In the genomic region with DNA sequence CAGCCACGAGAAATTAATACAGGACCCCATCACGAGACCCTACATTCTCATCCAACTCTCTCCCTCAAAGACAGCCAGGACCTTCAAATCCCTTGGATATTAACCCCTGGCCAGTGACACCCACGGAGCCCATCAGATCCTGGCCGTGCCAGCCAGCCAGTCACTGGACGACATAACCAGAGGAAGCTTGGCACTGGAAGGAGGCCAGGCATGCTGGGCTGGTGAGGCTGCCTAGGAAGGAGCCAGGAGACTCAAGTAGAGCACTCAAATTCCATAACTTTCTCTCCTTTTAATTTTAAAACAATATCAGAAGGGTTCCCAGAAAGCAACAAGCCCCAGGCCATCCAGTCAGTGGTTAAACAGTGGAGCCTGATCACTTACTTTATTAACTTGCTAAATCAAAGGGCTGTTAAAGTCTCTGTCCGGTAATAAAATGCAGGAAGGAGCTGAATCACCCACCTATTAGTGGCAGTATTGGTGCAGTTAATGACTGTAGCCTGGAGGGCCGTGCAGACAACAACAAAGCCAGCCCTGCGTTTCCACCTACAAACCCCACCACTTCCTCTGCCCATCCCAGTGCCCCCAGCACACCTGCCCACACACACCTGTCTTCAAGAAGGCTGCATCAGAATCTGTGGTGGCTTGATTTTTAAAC, we compare ENCODE assay signal across 1 cellular context.
TF ChIP-seq lines count a peak whose summit lies in the region.

No MANE protein-coding gene starts in this region.

TF ChIP-seq in HEK293, 187 proteins besides CTCF, POLR2A, EP300 and RAD21 (continued from another document):
- peak; percentile 24; the same call in 1 of the 2 replicates for TF ChIP-seq ZIC2 (tag by site-specific recombination; IDR thresholded peaks at IDR 0.05)
- TF ChIP-seq, protein P1, sequence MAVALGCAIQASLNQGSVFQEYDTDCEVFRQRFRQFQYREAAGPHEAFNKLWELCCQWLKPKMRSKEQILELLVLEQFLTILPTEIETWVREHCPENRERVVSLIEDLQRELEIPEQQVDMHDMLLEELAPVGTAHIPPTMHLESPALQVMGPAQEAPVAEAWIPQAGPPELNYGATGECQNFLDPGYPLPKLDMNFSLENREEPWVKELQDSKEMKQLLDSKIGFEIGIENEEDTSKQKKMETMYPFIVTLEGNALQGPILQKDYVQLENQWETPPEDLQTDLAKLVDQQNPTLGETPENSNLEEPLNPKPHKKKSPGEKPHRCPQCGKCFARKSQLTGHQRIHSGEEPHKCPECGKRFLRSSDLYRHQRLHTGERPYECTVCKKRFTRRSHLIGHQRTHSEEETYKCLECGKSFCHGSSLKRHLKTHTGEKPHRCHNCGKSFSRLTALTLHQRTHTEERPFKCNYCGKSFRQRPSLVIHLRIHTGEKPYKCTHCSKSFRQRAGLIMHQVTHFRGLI (tag by site-specific recombination; IDR thresholded peaks at IDR 0.05), result no peak
TF ChIP-seq in HEK293: peak in this region for 7.
